ENCODE assay signal across 1 cellular context in genomic region chr10:76086571-76087260, GRCh38.
A peak's percentile ranks its signal among the peaks of the same experiment; 100 is the strongest.
TF ChIP-seq lines count a peak whose summit lies in the region.

No MANE protein-coding gene starts in this region.

TF ChIP-seq in SK-N-SH, 30 proteins besides CTCF, POLR2A, EP300 and RAD21 (continued from another document):
- peak; percentile 59; the same call in 1 of the 2 replicates for TF ChIP-seq ZBTB33 (IDR thresholded peaks at IDR 0.05; ENCODE audit: borderline replicate concordance, low read depth)
- TF ChIP-seq ELF1 (IDR thresholded peaks at IDR 0.05): no peak
- no peak for TF ChIP-seq CHD2 (IDR thresholded peaks at IDR 0.05; ENCODE audit: low read length, partially characterized antibody)
- 0 out of 2 replicates have a peak, but pooled peaks have one; percentile 11 for TF ChIP-seq USF1 (IDR thresholded peaks at IDR 0.05; ENCODE audit: borderline replicate concordance, low read depth)
- TF ChIP-seq SMC3 (IDR thresholded peaks at IDR 0.05; ENCODE audit: low read depth, low read length): peak; percentile 37; the same call in 1 of the 2 replicates
- TF ChIP-seq RXRA (IDR thresholded peaks at IDR 0.05; ENCODE audit: borderline replicate concordance, low read depth): 0 out of 2 replicates have a peak, but pooled peaks have one; percentile 46
- TF ChIP-seq GABPA (IDR thresholded peaks at IDR 0.05; ENCODE audit: low read depth): no peak
- TF ChIP-seq USF2 (IDR thresholded peaks at IDR 0.05; ENCODE audit: borderline replicate concordance, low read depth, low read length): no peak
- no peak for TF ChIP-seq EZH2phosphoT487 (IDR thresholded peaks at IDR 0.05; ENCODE audit: borderline replicate concordance, low read depth)
- no peak for TF ChIP-seq RCOR1 (IDR thresholded peaks at IDR 0.05; ENCODE audit: low read length)
- peak; percentile 61; the same call in 1 of the 2 replicates for TF ChIP-seq FOXM1 (IDR thresholded peaks at IDR 0.05; ENCODE audit: low read depth)
- no peak for TF ChIP-seq MXI1 (IDR thresholded peaks at IDR 0.05; ENCODE audit: low read depth, low read length)
- no peak for TF ChIP-seq YY1 (IDR thresholded peaks at IDR 0.05; ENCODE audit: low read depth)
- TF ChIP-seq TCF12 (IDR thresholded peaks at IDR 0.05): peak; percentile 87
- TF ChIP-seq RFX5 (IDR thresholded peaks at IDR 0.05; ENCODE audit: low read length): no peak
- TF ChIP-seq IRF3 (IDR thresholded peaks at IDR 0.05; ENCODE audit: low read depth, low read length): no peak
- TF ChIP-seq TEAD4 (IDR thresholded peaks at IDR 0.05; ENCODE audit: borderline replicate concordance, insufficient read depth): peak; percentile 71; the same call in 1 of the 2 replicates
- peak; percentile 55; the same call in 1 of the 2 replicates for TF ChIP-seq POLR2AphosphoS5 (IDR thresholded peaks at IDR 0.05; ENCODE audit: low read depth, low read length)
- no peak for TF ChIP-seq MEF2A (IDR thresholded peaks at IDR 0.05; ENCODE audit: borderline replicate concordance, low read depth)
- TF ChIP-seq MAX (IDR thresholded peaks at IDR 0.05; ENCODE audit: low read depth): no peak
- peak; percentile 59; the same call in 1 of the 2 replicates for TF ChIP-seq JUND (IDR thresholded peaks at IDR 0.05)
- no peak for TF ChIP-seq FOXJ3 (CRISPR knock-in tag; IDR thresholded peaks at IDR 0.05)
- TF ChIP-seq TAF1 (IDR thresholded peaks at IDR 0.05; ENCODE audit: borderline replicate concordance, low read depth, low read length): no peak
- TF ChIP-seq PBX3 (IDR thresholded peaks at IDR 0.05): peak; percentile 92
- TF ChIP-seq NRF1 (IDR thresholded peaks at IDR 0.05; ENCODE audit: low read depth, low read length): no peak
- TF ChIP-seq REST (IDR thresholded peaks at IDR 0.05; ENCODE audit: low read depth, low read length): no peak
TF ChIP-seq in SK-N-SH: peak in this region for 12.
